In the genomic region with DNA sequence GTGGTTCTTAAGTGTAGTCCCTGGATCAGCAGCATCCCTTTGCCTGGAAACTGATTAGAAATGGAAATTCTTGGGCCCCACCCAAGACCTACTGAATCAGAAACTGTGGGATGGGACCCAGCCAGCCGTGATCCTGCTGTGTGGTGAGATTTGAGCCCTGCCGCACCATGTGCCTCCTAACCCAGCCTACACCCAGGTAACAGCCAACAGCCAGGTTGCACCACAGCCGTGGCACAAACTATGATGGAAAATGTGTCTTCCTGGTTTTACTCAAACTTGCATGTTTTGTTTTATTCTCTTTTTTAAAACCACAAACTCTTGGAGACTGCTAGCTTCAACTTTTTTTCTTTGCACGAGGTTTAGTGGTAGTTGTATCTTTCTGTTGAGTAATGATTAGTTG, we compare ENCODE assay signal across 8 cellular contexts. TPM values are rescaled to one million over a fixed set of nuclear protein-coding genes. Genes with fewer than 3 reads are reported as not detected.
DNase-seq lines count a peak whose midpoint lies in the region; ATAC-seq and FAIRE-seq lines count a peak whose summit lies in the region.

No MANE protein-coding gene starts in this region.

- peak in 1 of 2 donors; percentile 7 for ATAC-seq in left cardiac atrium

- POLR2A ChIA-PET in activated CD4-positive, alpha-beta memory T cell treated with anti-CD3 and anti-CD28 coated beads, Interleukin-2, amount 10 ng/mL, durations not matched to agents 7 days and 5 days (lab: Charles Lee): interaction anchor here (1.0 to 1.5 kb wide), 3 partner anchors 9 to 70 kb away, joined by 3 to 4 read pairs (median 3); no protein-coding TSS in a partner anchor

- peaks cover 70% of the 10 kb centered on the region for H3K4me1 Mint-ChIP-seq in activated CD4-positive, alpha-beta memory T cell treated with anti-CD3 and anti-CD28 coated beads, Interleukin-2, amount 10 ng/mL, durations not matched to agents 7 days and 5 days

- peak overlapping the region; percentile 89 for H3K4me3 Mint-ChIP-seq in activated CD4-positive, alpha-beta memory T cell treated with anti-CD3 and anti-CD28 coated beads, Interleukin-2, amount 10 ng/mL, durations not matched to agents 7 days and 5 days

- peak overlapping the region; percentile 56 for H3K27ac Mint-ChIP-seq in activated CD4-positive, alpha-beta memory T cell treated with anti-CD3 and anti-CD28 coated beads, Interleukin-2, amount 10 ng/mL, durations not matched to agents 7 days and 5 days

- CTCF ChIA-PET in activated CD4-positive, alpha-beta memory T cell treated with anti-CD3 and anti-CD28 coated beads, Interleukin-2, amount 10 ng/mL, durations not matched to agents 7 days and 5 days (lab: Charles Lee): interaction anchor here (1.1 to 4.3 kb wide), 2 partner anchors 59 to 63 kb away, joined by 6 to 25 read pairs; no protein-coding TSS in a partner anchor

- peaks cover 52% of the 10 kb centered on the region for H3K36me3 Mint-ChIP-seq in activated CD4-positive, alpha-beta memory T cell treated with anti-CD3 and anti-CD28 coated beads, Interleukin-2, amount 10 ng/mL, durations not matched to agents 7 days and 5 days (ENCODE audit: low read depth)

- H3K9me3 Mint-ChIP-seq in activated CD4-positive, alpha-beta memory T cell treated with anti-CD3 and anti-CD28 coated beads, Interleukin-2, amount 10 ng/mL, durations not matched to agents 7 days and 5 days: no peaks in the 10 kb centered on the region

- no peak for DNase-seq in GM18507 (ENCODE audit: extremely low spot score, insufficient read length, low read depth)
- DNase-seq in activated CD4-positive, alpha-beta memory T cell treated with anti-CD3 and anti-CD28 coated beads, Interleukin-2, amount 10 ng/mL, durations not matched to agents 7 days and 5 days: peak; percentile 18
- peak; percentile 54 for DNase-seq in left cardiac atrium
- peak; percentile 42 for DNase-seq in stimulated activated CD4-positive, alpha-beta T cell treated with anti-CD3 and anti-CD28 coated beads, Interleukin-4, amount 100 ng/mL, for 24 hours
- DNase-seq in NCI-H2196 (lab: John Stamatoyannopoulos, UW; ENCODE audit: unreplicated experiment): no peak
- DNase-seq in caudate nucleus (lab: John Stamatoyannopoulos, UW): no peak
- DNase-seq in hypothalamus (lab: John Stamatoyannopoulos, UW): no peak
- no peak for DNase-seq in NCI-H128 (lab: John Stamatoyannopoulos, UW; ENCODE audit: unreplicated experiment)

- peak; percentile 67 for FAIRE-seq in GM18507 (lab: Jason Lieb, UNC)

- H3K27me3 Mint-ChIP-seq in activated CD4-positive, alpha-beta memory T cell treated with anti-CD3 and anti-CD28 coated beads, Interleukin-2, amount 10 ng/mL, durations not matched to agents 7 days and 5 days: no peaks in the 10 kb centered on the region

- H3K27ac ChIP-seq in caudate nucleus (ENCODE audit: low read depth, low read length): no peak overlapping the region

- intact Hi-C loops in left cardiac atrium (cut with DNase I): loop anchor here in 1 of 2 donors (10.0 kb wide), 1 partner anchor 58 kb away; no protein-coding TSS in a partner anchor

RNA-seq across cellular contexts. Expression of a gene that starts 2.6 kb away (rescaled TPM):
- 10 to 100 TPM; 39.9 to 41.0 TPM for total RNA-seq in activated CD4-positive, alpha-beta memory T cell treated with anti-CD3 and anti-CD28 coated beads, Interleukin-2, amount 10 ng/mL, durations not matched to agents 7 days and 5 days
- 10 to 100 TPM; 20.5 to 22.8 TPM for total RNA-seq in left cardiac atrium

Comparison
In these comparisons a context has a peak if more than half of its experiments do, and no peak if none do; other contexts are left out.
1. DNase-seq: peak in activated CD4-positive, alpha-beta memory T cell treated with anti-CD3 and anti-CD28 coated beads, Interleukin-2, amount 10 ng/mL, durations not matched to agents 7 days and 5 days (single experiment), left cardiac atrium (single experiment) and stimulated activated CD4-positive, alpha-beta T cell treated with anti-CD3 and anti-CD28 coated beads, Interleukin-4, amount 100 ng/mL, for 24 hours (single experiment); none in GM18507 (single experiment), NCI-H2196 (single experiment), caudate nucleus (0 of 61), hypothalamus (0 of 51) and NCI-H128 (single experiment).